ENCODE assay signal across 21 cellular contexts in the genomic region with DNA sequence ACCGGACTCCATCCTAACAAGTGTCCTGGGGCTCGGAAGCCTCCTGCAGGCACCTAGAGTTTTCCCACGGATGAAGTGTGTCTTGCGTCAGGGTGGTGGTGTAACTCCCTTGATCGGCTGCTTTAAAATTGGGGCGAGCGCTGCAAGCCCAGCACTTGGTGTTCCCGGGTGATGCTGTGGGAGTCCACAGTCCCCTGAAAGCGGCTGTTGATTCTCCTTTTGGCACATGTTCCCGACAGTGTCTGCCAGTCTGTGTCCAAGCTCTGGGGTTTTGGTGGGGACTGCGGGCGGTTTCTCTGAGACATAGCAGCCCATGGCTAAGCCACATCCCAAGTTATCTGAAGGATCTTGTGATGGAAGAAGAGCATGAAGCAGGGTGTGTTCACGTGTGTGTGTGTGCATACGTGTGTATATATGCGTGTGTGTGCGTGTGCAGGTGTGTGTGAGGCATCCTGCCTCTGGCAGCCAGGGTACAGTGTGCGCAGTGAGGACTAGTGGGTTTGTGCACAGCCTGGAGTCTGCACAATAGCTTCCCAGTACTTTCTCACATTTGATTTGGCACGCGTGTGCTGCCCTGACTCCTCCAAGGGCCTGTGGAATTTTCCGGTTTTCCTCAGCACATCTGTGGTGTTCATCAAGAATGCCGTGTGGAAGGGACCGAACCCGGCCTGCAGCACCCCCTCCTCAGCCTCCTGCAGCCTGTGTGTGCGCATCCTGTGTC. TPM values are rescaled to one million over a fixed set of nuclear protein-coding genes. Genes with fewer than 3 reads are reported as not detected.
A peak's percentile ranks its signal among the peaks of the same experiment; 100 is the strongest.
DNase-seq lines count a peak whose midpoint lies in the region; ATAC-seq and TF ChIP-seq lines count a peak whose summit lies in the region.
"Had no signal": no experiment of that assay in that cellular context is flagged by ENCODE, and none has a peak within 500 bp of the region (broad histone marks: within the 10 kb centered on the region; RNA-seq: fewer than 3 reads in every experiment).

No MANE protein-coding gene starts in this region.

- H2BK5ac ChIP-seq in IMR-90 (ENCODE audit: low read depth, low read length, poor library complexity, severe bottlenecking), result no peak overlapping the region

- dilution Hi-C loops in IMR-90 (cut with HindIII; ENCODE audit: low sequenced_read_pairs, unreplicated experiment), result no loop called here

- intact Hi-C loops in IMR-90 (cut with micrococcal nuclease), result no loop called here

- H3K79me1 ChIP-seq in IMR-90 (ENCODE audit: low read depth in 1 of 2, low read length in 2 of 2), result no peaks in the 10 kb centered on the region

- H2BK120ac ChIP-seq in IMR-90 (ENCODE audit: low read depth, low read length), result no peak overlapping the region

- POLR2A ChIA-PET in IMR-90 (lab: Charles Lee; ENCODE audit: unreplicated experiment), result no interaction called here

- H4K8ac ChIP-seq in IMR-90 (ENCODE audit: low read depth in 2 of 2, low read length in 2 of 2), result no peak overlapping the region

- no peak overlapping the region for H4K91ac ChIP-seq in IMR-90 (ENCODE audit: insufficient read depth, low read depth, low read length)

- H2AK9ac ChIP-seq in IMR-90 (replicated peaks; ENCODE audit: low read depth, low read length, poor library complexity), result no peak overlapping the region

- H2BK15ac ChIP-seq in IMR-90 (ENCODE audit: low read depth, low read length), result no peak overlapping the region

- peak overlapping the region; percentile 21 for H2AFZ ChIP-seq in IMR-90 (replicated peaks; ENCODE audit: low read length, poor library complexity)

- CTCF ChIA-PET in IMR-90 (lab: Yijun Ruan, JAX), result no interaction called here

- H3K4me1 ChIP-seq in IMR-90 (ENCODE audit: control insufficient read depth, insufficient read depth, low read length), result no peaks in the 10 kb centered on the region
- H3K4me1 ChIP-seq: BLaER1 treated with 17β-estradiol and CSF1 and Interleukin-3, amounts not matched to agents 10 nM and 100 nM had no signal

- TF ChIP-seq POLR2A in IMR-90 (IDR thresholded peaks at IDR 0.05; ENCODE audit: low read depth, low read length) (no peak), erythroblast (IDR thresholded peaks at IDR 0.05; ENCODE audit: low read length) (no peak)

- TF ChIP-seq RAD21 in IMR-90 (IDR thresholded peaks at IDR 0.05; ENCODE audit: low read length), result no peak

- H3K4ac ChIP-seq in IMR-90 (ENCODE audit: low read depth, low read length), result no peak overlapping the region

- BruUV-seq in IMR-90 (replicated peaks; lab: Mats Ljungman, UMichigan), result no TSS peak

- H3K36me3 ChIP-seq in IMR-90 (ENCODE audit: control insufficient read depth, insufficient read depth, low read length), result no peaks in the 10 kb centered on the region
- H3K36me3 ChIP-seq: BLaER1 treated with 17β-estradiol and CSF1 and Interleukin-3, amounts not matched to agents 10 nM and 100 nM had no signal

- no peak overlapping the region for H2BK20ac ChIP-seq in IMR-90 (ENCODE audit: low read depth, low read length)

- DNase-seq in IMR-90 (no peak), putamen (ENCODE audit: low spot score) (peak; percentile 25), NCI-H69 (lab: John Stamatoyannopoulos, UW) (no peak), erythroblast (lab: John Stamatoyannopoulos, UW) (no peak)
- no peak for DNase-seq in stimulated activated CD4-positive, alpha-beta T cell treated with anti-CD3 and anti-CD28 coated beads, Interleukin-1b, Interleukin-23, amount 100 ng/mL, for 48 hours
- DNase-seq: CD8-positive, alpha-beta memory T cell; DMS79 treated with DMSO at 0.1 percent for 48 hours; NCI-H1048; NCI-H1436 treated with DMSO at 0.1 percent for 48 hours; NCI-H2081 treated with DMSO at 0.1 percent for 48 hours; NCI-H510A treated with DMSO at 0.1 percent for 48 hours; SHP77 had no signal

- H3K27ac ChIP-seq in IMR-90 (ENCODE audit: insufficient read depth, low read length) (no peak overlapping the region), cingulate gyrus (ENCODE audit: low read depth, low read length) (peak overlapping the region; percentile 71), layer of hippocampus (ENCODE audit: low read depth, low read length) (peak overlapping the region; percentile 79)
- H3K27ac ChIP-seq: BLaER1 treated with 17β-estradiol and CSF1 and Interleukin-3, amounts not matched to agents 10 nM and 100 nM had no signal

- H2AK5ac ChIP-seq in IMR-90 (ENCODE audit: low read depth, low read length), result no peak overlapping the region

- WGBS in IMR-90 (ENCODE audit: extremely low coverage in 2 of 2, insufficient read length in 1 of 2), 2 experiments, result 72% methylated on average over 8 of the region's 24 CpGs; no CpG with 5 or more reads in 1 of the 2 experiments

- H3K4me2 ChIP-seq in IMR-90 (ENCODE audit: low read depth, low read length), result no peak overlapping the region
- H3K4me2 ChIP-seq: BLaER1 treated with 17β-estradiol and CSF1 and Interleukin-3, amounts not matched to agents 10 nM and 100 nM had no signal

- no peaks in the 10 kb centered on the region for H3K9me3 ChIP-seq in IMR-90 (ENCODE audit: control insufficient read depth, insufficient read depth, low read length)

- H3K18ac ChIP-seq in IMR-90 (ENCODE audit: low read depth, low read length), result no peak overlapping the region

- ATAC-seq in IMR-90 (ENCODE audit: low read depth), result no peak
- ATAC-seq in GM19397 (IDR thresholded peaks at IDR 0.05; ENCODE audit: unreplicated experiment), result no peak
- ATAC-seq: GM12878, HCT116, HepG2 had no signal

- H3K9ac ChIP-seq in IMR-90 (ENCODE audit: low read depth, low read length), result no peak overlapping the region
- H3K9ac ChIP-seq: BLaER1 treated with 17β-estradiol and CSF1 and Interleukin-3, amounts not matched to agents 10 nM and 100 nM had no signal

- H3K9me1 ChIP-seq in IMR-90 (ENCODE audit: insufficient read depth, low read length), result no peaks in the 10 kb centered on the region

- H4K5ac ChIP-seq in IMR-90 (ENCODE audit: low read depth, low read length), result no peak overlapping the region

- no peak overlapping the region for H3K14ac ChIP-seq in IMR-90 (replicated peaks; ENCODE audit: low read depth, low read length)

- H4K20me1 ChIP-seq in IMR-90 (ENCODE audit: insufficient read depth, low read length), result no peaks in the 10 kb centered on the region
- H4K20me1 ChIP-seq: BLaER1 treated with 17β-estradiol and CSF1 and Interleukin-3, amounts not matched to agents 10 nM and 100 nM had no signal

- in situ Hi-C loops in IMR-90 (cut with MboI; ENCODE audit: low sequenced_read_pairs), result no loop called here

- no peaks in the 10 kb centered on the region; the same call in 1 of the 2 replicates for H3K27me3 ChIP-seq in IMR-90 (ENCODE audit: control insufficient read depth, insufficient read depth, low read length)
- no peaks in the 10 kb centered on the region for H3K27me3 ChIP-seq in layer of hippocampus (ENCODE audit: control insufficient read depth, insufficient read depth, low read length)
- H3K27me3 ChIP-seq: BLaER1 treated with 17β-estradiol and CSF1 and Interleukin-3, amounts not matched to agents 10 nM and 100 nM had no signal

- TF ChIP-seq CTCF in IMR-90 (conservative IDR thresholded peaks at IDR 0.05; ENCODE audit: low read depth, low read length), result no peak

- H3K4me3 ChIP-seq in IMR-90 (ENCODE audit: insufficient read depth, low read depth, low read length), result no peak overlapping the region
- H3K4me3 ChIP-seq: BLaER1 treated with 17β-estradiol and CSF1 and Interleukin-3, amounts not matched to agents 10 nM and 100 nM; GM12878 had no signal

- H3K23ac ChIP-seq in IMR-90 (ENCODE audit: low read depth, low read length), result no peak overlapping the region

- no peak overlapping the region for H3K56ac ChIP-seq in IMR-90 (ENCODE audit: extremely low read depth, insufficient read depth, low read length)

TF ChIP-seq in IMR-90, 13 proteins besides CTCF, POLR2A, EP300 and RAD21:
- TF ChIP-seq CHD1 (IDR thresholded peaks at IDR 0.05; ENCODE audit: low read depth, low read length) (no peak), MAFK (IDR thresholded peaks at IDR 0.05; ENCODE audit: low read depth, low read length) (no peak), FOS (IDR thresholded peaks at IDR 0.05; ENCODE audit: low read depth, low read length) (no peak), SMC3 (IDR thresholded peaks at IDR 0.05; ENCODE audit: low read depth, low read length) (no peak), MAZ (IDR thresholded peaks at IDR 0.05; ENCODE audit: borderline replicate concordance, low read depth, low read length) (no peak), RFX5 (IDR thresholded peaks at IDR 0.05; ENCODE audit: low read depth, low read length) (no peak)
TF ChIP-seq in IMR-90: peak in this region for 0.

RNA-seq across cellular contexts. Expression of gene SLC25A48, which starts 16.9 kb away (rescaled TPM):
- not detected in 2 replicates for total RNA-seq in IMR-90 (2012; rRNA removed)
- not detected in 2 replicates for polyA plus RNA-seq in IMR-90 (2012; rRNA removed)
- not detected in 2 replicates for polyA plus RNA-seq in IMR-90 (2012; cell fraction: cytosol; rRNA removed)
- polyA plus RNA-seq in IMR-90 (2012; cell fraction: nucleus; rRNA removed; ENCODE audit: low replicate concordance), result not detected in 2 replicates
- total RNA-seq: A172; CD8-positive, alpha-beta memory T cell; MCF 10A had no signal
- polyA plus RNA-seq: CD8-positive, alpha-beta memory T cell; GM12878 had no signal

RNA-seq across cellular contexts. Expression of gene IL9, which starts 44.3 kb away (rescaled TPM):
- not detected in 2 replicates for total RNA-seq in IMR-90 (2012; rRNA removed)
- polyA plus RNA-seq in IMR-90 (2012; rRNA removed), result not detected in 2 replicates
- not detected in 2 replicates for polyA plus RNA-seq in IMR-90 (2012; cell fraction: cytosol; rRNA removed)
- polyA plus RNA-seq in IMR-90 (2012; cell fraction: nucleus; rRNA removed; ENCODE audit: low replicate concordance), result not detected in 2 replicates
- total RNA-seq: A172, GM12878, HepG2, MCF 10A had no signal
- polyA plus RNA-seq: CD8-positive, alpha-beta memory T cell; GM12878; HepG2 had no signal
